22 cellular contexts compared by ENCODE assay signal in the genomic region with DNA sequence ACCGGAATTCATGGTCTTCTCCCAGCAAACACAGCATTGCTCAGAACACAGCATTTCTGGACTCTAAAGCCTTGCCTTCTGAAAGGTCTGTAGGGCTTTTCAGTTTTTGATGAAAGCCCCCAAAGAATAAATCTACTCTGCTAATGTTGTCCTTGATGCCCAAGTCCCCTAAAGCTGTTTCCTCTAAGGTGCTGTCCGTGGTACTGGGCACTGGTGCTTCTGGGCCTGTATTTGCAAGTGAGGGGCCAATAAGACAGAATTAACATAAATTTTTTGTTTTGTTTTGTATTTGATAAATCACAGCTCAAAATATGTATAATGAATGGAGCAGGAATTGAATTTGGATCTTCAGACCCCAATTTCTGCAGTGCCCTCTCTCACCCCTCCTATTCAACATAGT. TPM values are rescaled to one million over a fixed set of nuclear protein-coding genes. Genes with fewer than 3 reads are reported as not detected.
DNase-seq lines count a peak whose midpoint lies in the region; ATAC-seq and TF ChIP-seq lines count a peak whose summit lies in the region.
"Had no signal": no experiment of that assay in that cellular context is flagged by ENCODE, and none has a peak within 500 bp of the region (broad histone marks: within the 10 kb centered on the region; RNA-seq: fewer than 3 reads in every experiment).

No MANE protein-coding gene starts in this region.

- peak; percentile 3 for DNase-seq in GM23248
- peak; percentile 2 for DNase-seq in LHCN-M2 (ENCODE audit: low read depth)
- peak; percentile 3 to 14 for DNase-seq in cardiac fibroblast (ENCODE audit: low read depth in 2 of 2)
- peak; percentile 77 for DNase-seq in left kidney (ENCODE audit: low read depth, low spot score)
- no peak for DNase-seq in transverse colon
- no peak for DNase-seq in Right ventricle myocardium superior
- DNase-seq in smooth muscle cell (lab: John Stamatoyannopoulos, UW; ENCODE audit: unreplicated experiment) = no peak
- DNase-seq: DMS79 treated with DMSO at 0.1 percent for 48 hours; effector memory CD4-positive, alpha-beta T cell; HCEC 1CT; KG1; NCI-H1694; NCI-H524 treated with DMSO at 0.1 percent for 48 hours; stimulated activated CD4-positive, alpha-beta T cell treated with anti-CD3 and anti-CD28 coated beads, Interleukin-12 subunit alpha, Interleukin-12 subunit beta, amount 100 ng/mL, for 4 hours; stomach; SW 1271 had no signal

- H3K4me1 ChIP-seq in GM23248 (ENCODE audit: insufficient read depth) = no peaks in the 10 kb centered on the region
- H3K4me1 ChIP-seq in transverse colon = no peaks in the 10 kb centered on the region
- no peaks in the 10 kb centered on the region for H3K4me1 ChIP-seq in smooth muscle cell (ENCODE audit: low read depth)
- H3K4me1 ChIP-seq: stomach had no signal

- ATAC-seq in Right ventricle myocardium superior (ENCODE audit: poor library complexity) (no peak), HG03565 (IDR thresholded peaks at IDR 0.05; ENCODE audit: unreplicated experiment) (no peak)

- H3F3A ChIP-seq in GM23248 (ENCODE audit: insufficient read depth) = no peaks in the 10 kb centered on the region
- no peaks in the 10 kb centered on the region for H3F3A ChIP-seq in smooth muscle cell (ENCODE audit: low read depth)

- H3K27ac ChIP-seq in GM23248 (no peak overlapping the region), transverse colon (no peak overlapping the region), smooth muscle cell (ENCODE audit: low read depth) (no peak overlapping the region)
- H3K27ac ChIP-seq: stomach, VCaP had no signal

- H3K4me3 ChIP-seq in GM23248 (no peak overlapping the region), cardiac fibroblast (replicated peaks in 1 of 2; ENCODE audit: low read depth in 2 of 2, low read length in 2 of 2) (no peak overlapping the region), transverse colon (no peak overlapping the region), smooth muscle cell (no peak overlapping the region)
- H3K4me3 ChIP-seq: stomach had no signal

- H2AFZ ChIP-seq in GM23248 (no peak overlapping the region), smooth muscle cell (ENCODE audit: low read depth) (no peak overlapping the region)

- no peak for TF ChIP-seq POLR2A in transverse colon (IDR thresholded peaks at IDR 0.05)

- H3K9ac ChIP-seq in GM23248 (no peak overlapping the region), smooth muscle cell (ENCODE audit: low read depth) (no peak overlapping the region)

- H3K79me2 ChIP-seq in GM23248 (ENCODE audit: insufficient read depth) = no peaks in the 10 kb centered on the region
- H3K79me2 ChIP-seq in smooth muscle cell (ENCODE audit: low read depth) = no peaks in the 10 kb centered on the region

- H3K36me3 ChIP-seq in GM23248 (ENCODE audit: low read depth) (no peaks in the 10 kb centered on the region), transverse colon (no peaks in the 10 kb centered on the region), smooth muscle cell (ENCODE audit: low read depth) (no peaks in the 10 kb centered on the region)
- H3K36me3 ChIP-seq: stomach had no signal

- no peak for TF ChIP-seq CTCF in cardiac fibroblast (IDR thresholded peaks at IDR 0.05; ENCODE audit: low read depth, low read length)
- no peak for TF ChIP-seq CTCF in transverse colon (IDR thresholded peaks at IDR 0.05)
- no peak for TF ChIP-seq CTCF in smooth muscle cell (IDR thresholded peaks at IDR 0.05; ENCODE audit: borderline replicate concordance, insufficient read depth, poor library complexity, severe bottlenecking)

- WGBS in GM23248 (ENCODE audit: low coverage in 1 of 2, low lambda C conversion rate in 2 of 2, missing lambda C conversion rate in 2 of 2), 2 experiments = 13 to 16% methylated on average over 2 of the region's 2 CpGs
- WGBS in transverse colon (ENCODE audit: low coverage in 1 of 2), 2 donors = 33 to 61% methylated on average over 2 of the region's 2 CpGs
- WGBS in smooth muscle cell (ENCODE audit: low lambda C conversion rate) = 59% methylated on average over 2 of the region's 2 CpGs

- H3K9me3 ChIP-seq in GM23248 (ENCODE audit: low read depth) (no peaks in the 10 kb centered on the region), transverse colon (no peaks in the 10 kb centered on the region), smooth muscle cell (replicated peaks; ENCODE audit: low read depth) (no peaks in the 10 kb centered on the region)
- H3K9me3 ChIP-seq: stomach had no signal

- H4K20me1 ChIP-seq in GM23248 (ENCODE audit: insufficient read depth) = no peaks in the 10 kb centered on the region
- H4K20me1 ChIP-seq in smooth muscle cell (ENCODE audit: low read depth) = no peaks in the 10 kb centered on the region

- H3K4me2 ChIP-seq in GM23248 (ENCODE audit: unreplicated experiment) (no peak overlapping the region), smooth muscle cell (no peak overlapping the region)

- H3K9me2 ChIP-seq in GM23248 (ENCODE audit: insufficient read depth) = no peaks in the 10 kb centered on the region

- TF ChIP-seq EP300 in transverse colon (IDR thresholded peaks at IDR 0.05; ENCODE audit: low read depth) = no peak

- no peaks in the 10 kb centered on the region for H3K27me3 ChIP-seq in GM23248 (replicated peaks; ENCODE audit: insufficient read depth)
- peaks cover 18% of the 10 kb centered on the region for H3K27me3 ChIP-seq in transverse colon
- no peaks in the 10 kb centered on the region for H3K27me3 ChIP-seq in smooth muscle cell (ENCODE audit: low read depth)

- intact Hi-C loops in transverse colon (cut with DNase I; ENCODE audit: low total_unique reads) (no loop called here), Right ventricle myocardium superior (cut with DNase I) (no loop called here)

- in situ Hi-C loops in GM23248 (cut with MboI) = no loop called here
- in situ Hi-C loops in transverse colon (cut with MboI; ENCODE audit: low pct_ligation_motif_present in 1 of 4, low pct_unique_long_range_greater_than_20kb in 1 of 4, low sequenced_read_pairs in 3 of 4) = no loop called here

RNA-seq across cellular contexts. Expression of a gene that starts 12.1 kb away (rescaled TPM):
- total RNA-seq in GM23248 (2014; rRNA removed; shearing (Covaris generic)) = not detected in 2 replicates
- polyA plus RNA-seq in GM23248 (2016; fragmentation: Nextera tagmentation; extraction: Ambion mirVana) (not detected in 2 replicates), smooth muscle cell (not detected in 2 replicates)
- total RNA-seq in LHCN-M2 (2014; rRNA removed) (not detected in 2 replicates), transverse colon (not detected), Right ventricle myocardium superior (not detected), smooth muscle cell (not detected in 2 replicates)
- not detected for polyA plus RNA-seq in LHCN-M2 (2012)
- total RNA-seq: bronchial epithelial cell, glomerular endothelial cell, posterior vena cava, stomach had no signal
- polyA plus RNA-seq: CD14-positive monocyte, stomach had no signal

RNA-seq across cellular contexts. Expression of a gene that starts 50.3 kb away (rescaled TPM):
- 12.3 and 14.3 TPM in 2 replicates for total RNA-seq in GM23248 (2014; rRNA removed; shearing (Covaris generic))
- 14.9 and 16.3 TPM in 2 replicates for polyA plus RNA-seq in GM23248 (2016; fragmentation: Nextera tagmentation; extraction: Ambion mirVana)
- 9.7 and 14.8 TPM in 2 replicates for total RNA-seq in LHCN-M2 (2014; rRNA removed)
- 10.6 TPM for polyA plus RNA-seq in LHCN-M2 (2012)
- total RNA-seq in transverse colon = 1 to 10 TPM; 7.5 to 10.0 (median 8.1) TPM
- total RNA-seq in Right ventricle myocardium superior = 10.3 TPM
- total RNA-seq in smooth muscle cell = 11.9 and 15.9 TPM in 2 replicates
- polyA plus RNA-seq in smooth muscle cell = 22.5 and 24.2 TPM in 2 replicates

RNA-seq across cellular contexts. Expression of a gene that starts 57.6 kb away (rescaled TPM):
- 3.4 and 3.9 TPM in 2 replicates for total RNA-seq in GM23248 (2014; rRNA removed; shearing (Covaris generic))
- 2.5 and 3.2 TPM in 2 replicates for polyA plus RNA-seq in GM23248 (2016; fragmentation: Nextera tagmentation; extraction: Ambion mirVana)
- total RNA-seq in LHCN-M2 (2014; rRNA removed) = 3.0 and 4.8 TPM in 2 replicates
- 2.1 TPM for polyA plus RNA-seq in LHCN-M2 (2012)
- total RNA-seq in transverse colon = 1 to 10 TPM in 3 of 4 donors, under 1 TPM in 1; 1.00 to 1.5 (median 1.3) TPM
- 1.7 TPM for total RNA-seq in Right ventricle myocardium superior
- total RNA-seq in smooth muscle cell = 1.9 and 2.7 TPM in 2 replicates
- polyA plus RNA-seq in smooth muscle cell = 1.1 and 1.9 TPM in 2 replicates

Comparison
In these comparisons a context has a peak if more than half of its experiments do, and no peak if none do; other contexts are left out.
1. DNase-seq: peak in GM23248 (single experiment), LHCN-M2 (single experiment), cardiac fibroblast (2 of 2) and left kidney (single experiment); none in transverse colon (single experiment), Right ventricle myocardium superior (single experiment) and smooth muscle cell (single experiment).